1 cellular context compared by ENCODE assay signal in the genomic region with DNA sequence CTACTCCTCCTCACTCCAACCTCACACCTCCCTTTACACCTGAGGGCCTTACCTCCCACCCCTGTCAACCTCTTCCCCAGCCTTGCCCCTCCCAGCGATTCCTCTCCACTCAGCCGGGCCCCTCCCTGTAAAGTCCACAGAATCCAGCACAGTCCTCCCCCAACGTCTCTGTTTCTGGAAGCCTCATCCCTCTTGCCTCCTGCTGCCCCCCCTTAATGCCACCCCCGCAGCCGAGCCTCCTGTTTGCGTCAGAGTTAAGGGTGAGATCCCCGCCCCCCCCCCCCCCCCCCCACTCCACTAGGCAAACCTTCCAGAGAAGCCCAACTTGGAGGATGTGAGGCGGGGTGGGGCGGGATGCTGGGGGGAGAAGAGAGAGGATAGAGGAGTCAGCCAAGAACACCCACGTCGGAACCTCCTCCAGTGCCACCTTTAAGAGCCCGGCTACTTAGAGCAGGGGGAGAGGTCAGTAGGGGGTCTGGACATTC.
TF ChIP-seq lines count a peak whose summit lies in the region.

No MANE protein-coding gene starts in this region.

TF ChIP-seq in endothelial cell of umbilical vein, 7 proteins besides CTCF, POLR2A, EP300 and RAD21 (continued from another document):
- no peak for TF ChIP-seq POLR2AphosphoS5 (IDR thresholded peaks at IDR 0.05; ENCODE audit: insufficient read depth, low read depth, low read length)
